Comparison of ENCODE assay signal across 8 cellular contexts in the genomic region with DNA sequence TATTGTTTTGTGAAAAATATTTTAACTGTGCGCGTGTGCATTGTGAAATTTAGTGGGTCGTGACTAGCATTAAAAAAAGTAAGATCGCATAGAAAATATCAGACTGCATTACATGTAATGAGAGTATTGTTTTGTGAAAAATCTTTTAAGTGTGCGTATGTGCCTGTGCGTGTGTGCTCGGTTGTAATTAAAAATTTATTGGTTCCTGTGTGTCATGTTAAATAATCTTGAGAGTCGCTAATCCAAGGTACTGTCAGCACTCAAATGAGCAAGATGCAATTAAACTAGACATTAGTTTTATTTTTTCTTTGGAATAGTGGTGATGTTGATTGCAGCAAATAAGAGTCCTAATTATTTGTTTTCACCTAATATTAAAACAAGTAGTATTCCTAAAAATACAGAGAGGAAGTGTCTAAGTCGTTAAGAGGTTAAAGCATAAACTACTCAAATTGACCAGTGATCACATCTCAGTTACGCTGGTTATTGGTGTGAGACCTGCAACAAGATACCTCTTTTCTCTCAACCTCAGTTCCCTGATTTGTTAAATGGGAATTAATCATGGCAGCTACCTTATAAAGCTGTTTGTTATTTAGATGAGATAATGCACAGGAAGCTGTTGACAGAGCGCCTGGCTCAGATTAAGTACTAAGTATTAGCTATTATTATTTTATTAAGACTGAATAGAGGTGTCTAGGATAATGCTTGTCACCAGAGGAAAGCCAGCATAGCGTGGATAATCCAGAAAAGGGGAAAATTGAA. TPM values are rescaled to one million over a fixed set of nuclear protein-coding genes. Genes with fewer than 3 reads are reported as not detected.
A peak's percentile ranks its signal among the peaks of the same experiment; 100 is the strongest.
DNase-seq lines count a peak whose midpoint lies in the region; ATAC-seq and TF ChIP-seq lines count a peak whose summit lies in the region.

No MANE protein-coding gene starts in this region.

- peaks cover 21% of the 10 kb centered on the region for H3K4me1 ChIP-seq in vagina

- TF ChIP-seq CTCF in natural killer cell (IDR thresholded peaks at IDR 0.05) (no peak), fibroblast of mammary gland (conservative IDR thresholded peaks at IDR 0.05; ENCODE audit: control insufficient read depth, insufficient read depth, low read depth, low read length) (no peak), vagina (IDR thresholded peaks at IDR 0.05) (no peak), lower leg skin (IDR thresholded peaks at IDR 0.05) (no peak)

- H3K36me3 Mint-ChIP-seq in natural killer cell (no peaks in the 10 kb centered on the region), T-helper 17 cell (ENCODE audit: low read depth) (no peaks in the 10 kb centered on the region)
- H3K36me3 Mint-ChIP-seq in natural killer cell treated with Interleukin-12 subunit alpha and Interleukin-12 subunit beta and Interleukin-15 and Interleukin-18, amount 100 ng/mL, for 72 hours: peaks cover 7% of the 10 kb centered on the region

- H3K4me3 ChIP-seq in fibroblast of mammary gland (ENCODE audit: control insufficient read depth, low read depth, low read length) (peak overlapping the region; percentile 60), vagina (peak overlapping the region; percentile 67 to 80), lower leg skin (ENCODE audit: low read depth, poor library complexity, severe bottlenecking) (no peak overlapping the region)

- H3K4me1 Mint-ChIP-seq in natural killer cell (peaks cover 12 to 17% of the 10 kb centered on the region in 2 donors), T-helper 17 cell (peaks cover 14% of the 10 kb centered on the region)
- H3K4me1 Mint-ChIP-seq in natural killer cell treated with Interleukin-12 subunit alpha and Interleukin-12 subunit beta and Interleukin-15 and Interleukin-18, amount 100 ng/mL, for 72 hours (ENCODE audit: low read depth in 2 of 2): peaks cover 14 to 21% of the 10 kb centered on the region in 2 donors

- H3K9me3 Mint-ChIP-seq in natural killer cell: no peaks in the 10 kb centered on the region
- no peaks in the 10 kb centered on the region for H3K9me3 Mint-ChIP-seq in natural killer cell treated with Interleukin-12 subunit alpha and Interleukin-12 subunit beta and Interleukin-15 and Interleukin-18, amount 100 ng/mL, for 72 hours

- H3K27ac ChIP-seq in vagina: no peak overlapping the region

- H3K9me3 ChIP-seq in T-helper 17 cell (ENCODE audit: control insufficient read depth, low read length, poor library complexity, severe bottlenecking) (no peaks in the 10 kb centered on the region), vagina (no peaks in the 10 kb centered on the region)

- peaks cover 22 to 47% of the 10 kb centered on the region in 2 donors for H3K27me3 Mint-ChIP-seq in natural killer cell (ENCODE audit: low read depth in 2 of 2)
- H3K27me3 Mint-ChIP-seq in natural killer cell treated with Interleukin-12 subunit alpha and Interleukin-12 subunit beta and Interleukin-15 and Interleukin-18, amount 100 ng/mL, for 72 hours: peaks cover 22 to 35% of the 10 kb centered on the region in 2 donors
- peaks cover 37% of the 10 kb centered on the region for H3K27me3 Mint-ChIP-seq in T-helper 17 cell

- intact Hi-C loops in natural killer cell (cut with micrococcal nuclease) (no loop called here), vagina (cut with DNase I) (no loop called here), lower leg skin (cut with DNase I; ENCODE audit: low total_unique reads) (no loop called here)

- H3K4me3 Mint-ChIP-seq in natural killer cell (peak overlapping the region; percentile 84), T-helper 17 cell (peak overlapping the region; percentile 91)
- H3K4me3 Mint-ChIP-seq in natural killer cell treated with Interleukin-12 subunit alpha and Interleukin-12 subunit beta and Interleukin-15 and Interleukin-18, amount 100 ng/mL, for 72 hours: no peak overlapping the region

- TF ChIP-seq POLR2A in vagina (IDR thresholded peaks at IDR 0.05) (no peak), lower leg skin (IDR thresholded peaks at IDR 0.05) (no peak)

- DNase-seq in natural killer cell (no peak), T-helper 17 cell (no peak), fibroblast of mammary gland (ENCODE audit: low read depth) (no peak), vagina (ENCODE audit: extremely low spot score in 2 of 2) (no peak), cortex of kidney (lab: John Stamatoyannopoulos, UW) (no peak), SKM-1 (lab: John Stamatoyannopoulos, UW; ENCODE audit: unreplicated experiment) (no peak), lower leg skin (ENCODE audit: low spot score in 2 of 2) (no peak)
- no peak for DNase-seq in natural killer cell treated with Interleukin-12 subunit alpha and Interleukin-12 subunit beta and Interleukin-15 and Interleukin-18, amount 100 ng/mL, for 72 hours (ENCODE audit: low spot score)

- WGBS in lower leg skin, 2 donors: 39 to 42% methylated on average over 12 of the region's 12 CpGs

- no peak overlapping the region for H3K27ac Mint-ChIP-seq in natural killer cell
- H3K27ac Mint-ChIP-seq in natural killer cell treated with Interleukin-12 subunit alpha and Interleukin-12 subunit beta and Interleukin-15 and Interleukin-18, amount 100 ng/mL, for 72 hours: no peak overlapping the region
- H3K27ac Mint-ChIP-seq in T-helper 17 cell: peak overlapping the region; percentile 70

- no peaks in the 10 kb centered on the region for H3K36me3 ChIP-seq in vagina

- no peaks in the 10 kb centered on the region for H3K27me3 ChIP-seq in vagina

- no peak for ATAC-seq in natural killer cell
- ATAC-seq in natural killer cell treated with Interleukin-12 subunit alpha and Interleukin-12 subunit beta and Interleukin-15 and Interleukin-18, amount 100 ng/mL, for 72 hours: no peak
- ATAC-seq in T-helper 17 cell: no peak

RNA-seq across cellular contexts. Expression of a gene that starts 1.9 kb away (rescaled TPM):
- total RNA-seq in natural killer cell: 1 to 10 TPM; 2.1 to 8.4 (median 6.5) TPM
- total RNA-seq in natural killer cell treated with Interleukin-12 subunit alpha and Interleukin-12 subunit beta and Interleukin-15 and Interleukin-18, amount 100 ng/mL, for 72 hours: 1 to 10 TPM; 3.9 to 6.0 TPM
- 10 to 100 TPM; 14.0 to 23.2 TPM for total RNA-seq in T-helper 17 cell
- 13.0 TPM for total RNA-seq in vagina
- 1 to 10 TPM; 3.1 to 5.5 (median 4.1) TPM for total RNA-seq in lower leg skin
